ENCODE assay signal across 37 cellular contexts in the genomic region with DNA sequence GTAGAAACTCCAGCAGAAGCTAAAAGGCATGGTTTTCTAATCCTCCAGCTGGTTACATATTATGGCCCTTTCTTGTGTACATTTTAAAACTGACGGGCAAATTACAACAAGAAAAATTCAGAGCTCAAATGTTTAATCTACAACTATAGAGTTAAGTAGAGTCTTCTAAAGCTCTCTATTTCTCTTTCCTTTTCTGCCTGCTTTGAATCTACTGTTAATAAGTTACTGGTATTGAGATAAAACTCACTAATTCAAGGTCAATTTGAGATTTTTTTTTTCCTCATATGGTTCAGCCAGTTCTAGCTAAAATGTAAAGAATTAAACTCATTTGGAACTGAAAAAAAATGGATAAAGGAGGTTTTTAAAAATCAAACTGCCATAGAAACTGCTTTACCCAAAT. TPM values are rescaled to one million over a fixed set of nuclear protein-coding genes. Genes with fewer than 3 reads are reported as not detected.
"Had no signal": no experiment of that assay in that cellular context is flagged by ENCODE, and none has a peak within 500 bp of the region (broad histone marks: within the 10 kb centered on the region; RNA-seq: fewer than 3 reads in every experiment).

No MANE protein-coding gene starts in this region.

- DNase-seq: Karpas-422, Kasumi-1, MG63, MM.1S, MV-4-11, NCI-H1048, NCI-H1092, NCI-H1092 treated with DMSO at 0.1 percent for 48 hours, NCI-H1105, NCI-H1105 treated with DMSO at 0.1 percent for 48 hours, NCI-H1417, NCI-H1417 treated with DMSO at 0.1 percent for 48 hours, NCI-H1436, NCI-H1436 treated with DMSO at 0.1 percent for 48 hours, NCI-H146, NCI-H1694, NCI-H1694 treated with DMSO at 0.1 percent for 48 hours, NCI-H187, NCI-H187 treated with DMSO at 0.1 percent for 48 hours, NCI-H1930, NCI-H2081, NCI-H2081 treated with DMSO at 0.1 percent for 48 hours, NCI-H2107, NCI-H2171, NCI-H2171 treated with DMSO at 0.1 percent for 48 hours, NCI-H2227 treated with DMSO at 0.1 percent for 48 hours, NCI-H226, NCI-H345, NCI-H446, NCI-H446 treated with DMSO at 0.1 percent for 48 hours, NCI-H510A, NCI-H510A treated with DMSO at 0.1 percent for 48 hours had no signal

- H3K4me3 ChIP-seq: MG63 had no signal

- H3K27ac ChIP-seq: KMS-11 had no signal

- H3K36me3 ChIP-seq: MG63 had no signal

- H3K9me3 ChIP-seq: MG63 had no signal

- H3K27me3 ChIP-seq: MG63 had no signal

RNA-seq across cellular contexts. Expression of gene PRSS37, which starts 1.6 kb away (rescaled TPM):
- total RNA-seq: LHCN-M2, M059J, MCF 10A, NCI-H460 had no signal

RNA-seq across cellular contexts. Expression of gene TAS2R5, which starts 52.9 kb away (rescaled TPM):
- total RNA-seq: LHCN-M2 had no signal
